ENCODE assay signal across 1 cellular context in genomic region chr22:40024201-40025061, GRCh38.
TF ChIP-seq lines count a peak whose summit lies in the region.

No MANE protein-coding gene starts in this region.

TF ChIP-seq in GM12878, 131 proteins besides CTCF, POLR2A, EP300 and RAD21 (continued from another document):
- no peak for TF ChIP-seq HDAC6 (IDR thresholded peaks at IDR 0.05; ENCODE audit: unreplicated experiment)
- TF ChIP-seq RB1 (IDR thresholded peaks at IDR 0.05; ENCODE audit: borderline replicate concordance): peak; percentile 35; the same call in 1 of the 2 replicates
- TF ChIP-seq EZH2 (IDR thresholded peaks at IDR 0.05; ENCODE audit: borderline replicate concordance, control insufficient read depth, low read depth, low read length): no peak
- no peak for TF ChIP-seq ELK1 (IDR thresholded peaks at IDR 0.05; ENCODE audit: low read depth, low read length)
- TF ChIP-seq ZNF384 (IDR thresholded peaks at IDR 0.05; ENCODE audit: borderline replicate concordance, low read depth, low read length): 0 out of 2 replicates have a peak, but pooled peaks have one; percentile 23
- no peak for TF ChIP-seq NRF1 (conservative IDR thresholded peaks at IDR 0.05; ENCODE audit: low read depth, low read length)
- peak; percentile 59 to 69; a peak in 3 of 4 replicates for TF ChIP-seq IKZF2 (IDR thresholded peaks at IDR 0.05)
- peak; percentile 97 for TF ChIP-seq SMC3 (IDR thresholded peaks at IDR 0.05; ENCODE audit: borderline replicate concordance, low read length)
- no peak for TF ChIP-seq FOXK2 (IDR thresholded peaks at IDR 0.05)
- no peak for TF ChIP-seq PKNOX1 (IDR thresholded peaks at IDR 0.05)
- TF ChIP-seq REST (IDR thresholded peaks at IDR 0.05; ENCODE audit: low read depth, low read length): no peak
- no peak for TF ChIP-seq SPI1 (IDR thresholded peaks at IDR 0.05; ENCODE audit: borderline replicate concordance, insufficient read depth, low read depth, low read length)
- TF ChIP-seq MXI1 (IDR thresholded peaks at IDR 0.05; ENCODE audit: low read depth, low read length): 0 out of 2 replicates have a peak, but pooled peaks have one; percentile 40
- no peak for TF ChIP-seq CUX1 (IDR thresholded peaks at IDR 0.05; ENCODE audit: insufficient replicate concordance, low read depth, low read length)
- TF ChIP-seq ZNF274 (IDR thresholded peaks at IDR 0.05; ENCODE audit: insufficient read depth, insufficient read length): no peak
- no peak for TF ChIP-seq SKIL (IDR thresholded peaks at IDR 0.05; ENCODE audit: low read depth, poor library complexity, severe bottlenecking)
- TF ChIP-seq USF2 (IDR thresholded peaks at IDR 0.05; ENCODE audit: borderline replicate concordance, low read depth, low read length): no peak
- no peak for TF ChIP-seq IRF3 (IDR thresholded peaks at IDR 0.05)
- peak; percentile 76 for TF ChIP-seq EED (IDR thresholded peaks at IDR 0.05; ENCODE audit: low read depth)
- no peak for TF ChIP-seq CBFB (IDR thresholded peaks at IDR 0.05; ENCODE audit: low read depth)
- peak; percentile 79; the same call in 1 of the 2 replicates for TF ChIP-seq IKZF1 (conservative IDR thresholded peaks at IDR 0.05)
- no peak for TF ChIP-seq TAF1 (IDR thresholded peaks at IDR 0.05; ENCODE audit: borderline replicate concordance, low read depth, low read length)
- TF ChIP-seq PRDM15 (CRISPR knock-in tag; IDR thresholded peaks at IDR 0.05): no peak
- TF ChIP-seq STAT3 (IDR thresholded peaks at IDR 0.05; ENCODE audit: low read depth, low read length): no peak
- TF ChIP-seq RELB (IDR thresholded peaks at IDR 0.05; ENCODE audit: low read depth): 0 out of 2 replicates have a peak, but pooled peaks have one; percentile 28
- no peak for TF ChIP-seq FOXM1 (IDR thresholded peaks at IDR 0.05; ENCODE audit: low read depth, low read length)
- no peak for TF ChIP-seq RUNX3 (IDR thresholded peaks at IDR 0.05; ENCODE audit: low read length)
- TF ChIP-seq CBX3 (IDR thresholded peaks at IDR 0.05; ENCODE audit: borderline replicate concordance, low read depth): no peak
- TF ChIP-seq SIN3A (IDR thresholded peaks at IDR 0.05; ENCODE audit: low read depth, low read length): no peak
- TF ChIP-seq YY1 (IDR thresholded peaks at IDR 0.05; ENCODE audit: low read depth, low read length): 0 out of 2 replicates have a peak, but pooled peaks have one; percentile 60
- TF ChIP-seq TARDBP (IDR thresholded peaks at IDR 0.05; ENCODE audit: borderline replicate concordance): no peak
- TF ChIP-seq BHLHE40 (IDR thresholded peaks at IDR 0.05; ENCODE audit: borderline replicate concordance in 1 of 2, low read depth in 2 of 2, low read length in 1 of 2): 0 out of 4 replicates have a peak, but pooled peaks of 1 of the 2 experiments have one; percentile 28
- no peak for TF ChIP-seq TCF12 (IDR thresholded peaks at IDR 0.05; ENCODE audit: low read depth, low read length)
- TF ChIP-seq TBL1XR1 (IDR thresholded peaks at IDR 0.05; ENCODE audit: low read depth, low read length): no peak
- TF ChIP-seq EGR1 (IDR thresholded peaks at IDR 0.05; ENCODE audit: borderline replicate concordance in 1 of 2, low read depth in 2 of 2, low read length in 2 of 2): no peak
- no peak for TF ChIP-seq NFIC (IDR thresholded peaks at IDR 0.05; ENCODE audit: low read depth, low read length)
- no peak for TF ChIP-seq SRF (IDR thresholded peaks at IDR 0.05; ENCODE audit: low read depth in 2 of 2, low read length in 2 of 2)
